ENCODE assay signal across 8 cellular contexts in the genomic region with DNA sequence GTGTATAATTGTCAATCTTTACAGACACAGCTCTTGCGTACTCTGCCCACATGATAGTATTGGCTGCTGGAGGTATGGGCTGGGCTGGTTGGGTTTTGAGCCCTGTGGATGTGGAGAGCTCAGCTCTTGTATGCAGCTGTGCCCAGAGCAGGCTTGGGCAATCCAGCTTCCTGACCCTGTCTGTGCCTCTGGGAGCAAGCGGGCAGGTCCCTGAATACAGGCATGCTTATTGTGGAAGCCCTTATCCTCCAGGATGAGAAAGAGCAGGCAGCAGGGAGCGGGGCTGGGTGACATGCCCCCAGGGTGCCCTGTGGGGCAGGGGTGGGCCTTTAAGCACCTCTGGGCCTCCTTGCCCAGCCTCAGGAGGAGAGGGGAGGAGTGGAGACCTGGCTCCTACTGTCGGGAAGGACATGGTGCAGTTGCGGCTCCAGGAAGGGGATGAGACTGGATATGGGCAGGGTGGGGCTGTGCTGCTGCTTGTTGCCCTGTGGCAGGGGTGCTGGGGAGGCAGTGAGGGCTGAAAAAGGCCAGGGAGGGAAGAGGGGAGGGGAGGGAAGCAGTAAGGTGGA. TPM values are rescaled to one million over a fixed set of nuclear protein-coding genes. Genes with fewer than 3 reads are reported as not detected.
DNase-seq lines count a peak whose midpoint lies in the region; ATAC-seq and TF ChIP-seq lines count a peak whose summit lies in the region.

No MANE protein-coding gene starts in this region.

- WGBS in lung, 2 donors: 66 to 72% methylated on average over 5 of the region's 5 CpGs
- WGBS in testis, 2 donors: 77 to 81% methylated on average over 4 to 5 of the region's 5 CpGs

- H3K36me3 Mint-ChIP-seq in T-helper 1 cell treated with Interleukin-12 subunit alpha and Interleukin-12 subunit beta and Interleukin-4 antibody, amounts not matched to agents 30 μg/mL and 1 μg/mL, for 36 hours (ENCODE audit: low read depth): peaks cover 31% of the 10 kb centered on the region
- peaks cover 22% of the 10 kb centered on the region for H3K36me3 Mint-ChIP-seq in central memory CD8-positive, alpha-beta T cell (ENCODE audit: insufficient read depth)

- H3K27ac ChIP-seq in lung (ENCODE audit: low read depth in 1 of 2, low read length in 1 of 2) (peak overlapping the region; percentile 40 to 86), testis (peak overlapping the region; percentile 12 to 68)

- no peaks in the 10 kb centered on the region for H3K9me3 ChIP-seq in lung (ENCODE audit: control insufficient read depth in 2 of 2, insufficient read depth in 1 of 2, low read length in 1 of 2)
- H3K9me3 ChIP-seq in testis: no peaks in the 10 kb centered on the region

- no peak for TF ChIP-seq POLR2A in testis (IDR thresholded peaks at IDR 0.05)

- H3K4me3 Mint-ChIP-seq in T-helper 1 cell treated with Interleukin-12 subunit alpha and Interleukin-12 subunit beta and Interleukin-4 antibody, amounts not matched to agents 30 μg/mL and 1 μg/mL, for 36 hours: peak overlapping the region; percentile 11
- peak overlapping the region; percentile 12 for H3K4me3 Mint-ChIP-seq in central memory CD8-positive, alpha-beta T cell

- H3K4me1 Mint-ChIP-seq in T-helper 1 cell treated with Interleukin-12 subunit alpha and Interleukin-12 subunit beta and Interleukin-4 antibody, amounts not matched to agents 30 μg/mL and 1 μg/mL, for 36 hours (ENCODE audit: low read depth): peaks cover 62% of the 10 kb centered on the region
- peaks cover 63% of the 10 kb centered on the region for H3K4me1 Mint-ChIP-seq in central memory CD8-positive, alpha-beta T cell

- no peaks in the 10 kb centered on the region for H3K9me3 Mint-ChIP-seq in T-helper 1 cell treated with Interleukin-12 subunit alpha and Interleukin-12 subunit beta and Interleukin-4 antibody, amounts not matched to agents 30 μg/mL and 1 μg/mL, for 36 hours
- H3K9me3 Mint-ChIP-seq in central memory CD8-positive, alpha-beta T cell: no peaks in the 10 kb centered on the region

- H3K27ac Mint-ChIP-seq in T-helper 1 cell treated with Interleukin-12 subunit alpha and Interleukin-12 subunit beta and Interleukin-4 antibody, amounts not matched to agents 30 μg/mL and 1 μg/mL, for 36 hours: peak overlapping the region; percentile 69
- peak overlapping the region; percentile 94 for H3K27ac Mint-ChIP-seq in central memory CD8-positive, alpha-beta T cell (ENCODE audit: low read depth)

- POLR2A ChIA-PET in GM10248 (lab: Yijun Ruan, JAX): interaction anchor here (0.6 to 1.8 kb wide), 4 partner anchors 30 to 97 kb away, joined by 3 to 8 read pairs (median 4); no protein-coding TSS in a partner anchor

- H3K36me3 ChIP-seq in lung (ENCODE audit: control insufficient read depth in 2 of 2, insufficient read depth in 2 of 2, low read length in 2 of 2) (peaks cover 0 to 27% of the 10 kb centered on the region in 2 donors), testis (ENCODE audit: low read depth, missing control alignments) (no peaks in the 10 kb centered on the region)

- no peaks in the 10 kb centered on the region for H3K27me3 Mint-ChIP-seq in T-helper 1 cell treated with Interleukin-12 subunit alpha and Interleukin-12 subunit beta and Interleukin-4 antibody, amounts not matched to agents 30 μg/mL and 1 μg/mL, for 36 hours (ENCODE audit: low read depth)
- H3K27me3 Mint-ChIP-seq in central memory CD8-positive, alpha-beta T cell: no peaks in the 10 kb centered on the region

- TF ChIP-seq CTCF in lung (IDR thresholded peaks at IDR 0.05; ENCODE audit: control extremely low read depth, extremely low read depth) (no peak), testis (IDR thresholded peaks at IDR 0.05) (no peak), GM10248 (IDR thresholded peaks at IDR 0.05; ENCODE audit: control extremely low read depth, extremely low read depth, low read depth, missing control alignments) (no peak)

- DNase-seq in T-helper 1 cell (no peak), lung (ENCODE audit: low spot score) (no peak), testis (no peak), GM10248 (ENCODE audit: extremely low spot score) (no peak), activated gamma-delta T cell treated with Interleukin-2 at 50 U/mL for 16 hours (no peak)
- DNase-seq in central memory CD8-positive, alpha-beta T cell (ENCODE audit: low spot score in 2 of 2): no peak

- ATAC-seq in central memory CD8-positive, alpha-beta T cell (replicated peaks; ENCODE audit: extremely low read depth, poor library complexity, severe bottlenecking): peak; percentile 4
- ATAC-seq in lung (ENCODE audit: insufficient read depth, low FRiP score) (no peak), HG03439 (IDR thresholded peaks at IDR 0.05; ENCODE audit: unreplicated experiment) (no peak)

- CTCF ChIA-PET in GM10248 (lab: Yijun Ruan, JAX): interaction anchor here (0.7 to 27.0 kb wide), 31 partner anchors 8 to 1114 kb away, joined by 3 to 1060 read pairs (median 7); partner anchors contain the start of genes PRXL2A and TSPAN14

- intact Hi-C loops in testis (cut with DNase I; ENCODE audit: low total_unique reads): loop anchor here (5.0 kb wide), 1 partner anchor 53 kb away; the partner anchor contains the start of gene TSPAN14

- H3K27me3 ChIP-seq in lung (ENCODE audit: control insufficient read depth, insufficient read depth) (no peaks in the 10 kb centered on the region), testis (no peaks in the 10 kb centered on the region)

- H3K4me3 ChIP-seq in lung (no peak overlapping the region), testis (no peak overlapping the region)

- H3K4me1 ChIP-seq in lung (ENCODE audit: control insufficient read depth in 2 of 2, insufficient read depth in 2 of 2, low read length in 2 of 2) (peaks cover 14 to 60% of the 10 kb centered on the region in 2 donors), testis (peaks cover 48% of the 10 kb centered on the region)

RNA-seq across cellular contexts. Expression of gene SH2D4B, which starts 32.7 kb away (rescaled TPM):
- total RNA-seq in lung (under 1 TPM; 0.12 to 0.28 TPM), testis (1 to 10 TPM in 1 of 2 donors, under 1 TPM in 1; 0.55 to 1.1 TPM)
- polyA plus RNA-seq in lung (under 1 TPM; 0.20 to 0.23 TPM), testis (ENCODE audit: insufficient read depth, low read depth, low replicate concordance) (0.22 TPM)

RNA-seq across cellular contexts. Expression of gene TSPAN14, which starts 50.9 kb away (rescaled TPM):
- total RNA-seq in lung: 100 to 1,000 TPM in 1 of 2 donors, 10 to 100 TPM in 1; 67.3 to 164 TPM
- 100 to 1,000 TPM in 1 of 2 donors, 10 to 100 TPM in 1; 40.9 to 187 TPM for polyA plus RNA-seq in lung
- total RNA-seq in testis: 10 to 100 TPM; 61.4 to 64.6 TPM
- polyA plus RNA-seq in testis (ENCODE audit: insufficient read depth, low read depth, low replicate concordance): 59.1 TPM
